In genomic region chr12:48286665-48287064, GRCh38 we compare ENCODE assay signal across 8 cellular contexts.
A peak's percentile ranks its signal among the peaks of the same experiment; 100 is the strongest.
DNase-seq lines count a peak whose midpoint lies in the region; ATAC-seq and TF ChIP-seq lines count a peak whose summit lies in the region.

No MANE protein-coding gene starts in this region.

- TF ChIP-seq POLR2A in adrenal gland (IDR thresholded peaks at IDR 0.05) (no peak), right lobe of liver (IDR thresholded peaks at IDR 0.05) (no peak)

- ATAC-seq in CD8-positive, alpha-beta T cell = peak; percentile 30
- peak in 3 of 4 donors; percentile 45 to 55 (median 47) for ATAC-seq in right lobe of liver

- intact Hi-C loops in CD8-positive, alpha-beta T cell (cut with DNase I, micrococcal nuclease) = loop anchor here in 1 of 2 experiments (2.0 kb wide), 1 partner anchor 168 kb away; no protein-coding TSS in a partner anchor
- intact Hi-C loops in adrenal gland (cut with DNase I) = loop anchor here in 1 of 2 donors (10.0 kb wide), 1 partner anchor 168 kb away; no protein-coding TSS in a partner anchor
- intact Hi-C loops in right lobe of liver (cut with DNase I) = no loop called here

- H3K9me3 Mint-ChIP-seq in CD8-positive, alpha-beta T cell = peaks cover 2% of the 10 kb centered on the region
- no peaks in the 10 kb centered on the region for H3K9me3 Mint-ChIP-seq in HFFc6
- H3K9me3 Mint-ChIP-seq in glutamatergic neuron (ENCODE audit: unreplicated experiment) = peaks cover 2% of the 10 kb centered on the region

- no peak for DNase-seq in CD8-positive, alpha-beta T cell
- DNase-seq in HFFc6 = no peak
- DNase-seq in adrenal gland = peak in 2 of 7 donors; percentile 19 to 39
- DNase-seq in right lobe of liver = no peak
- no peak for DNase-seq in glutamatergic neuron
- DNase-seq in foreskin melanocyte = no peak
- no peak for DNase-seq in ecto neural progenitor cell (ENCODE audit: low spot score)
- DNase-seq in glomerular visceral epithelial cell (ENCODE audit: extremely low spot score) = no peak

- no peaks in the 10 kb centered on the region for H3K27me3 ChIP-seq in CD8-positive, alpha-beta T cell (ENCODE audit: insufficient read depth, low read length)
- no peaks in the 10 kb centered on the region for H3K27me3 ChIP-seq in adrenal gland
- no peaks in the 10 kb centered on the region for H3K27me3 ChIP-seq in right lobe of liver

- H3K27ac Mint-ChIP-seq in CD8-positive, alpha-beta T cell = peak overlapping the region; percentile 81
- H3K27ac Mint-ChIP-seq in HFFc6 (no peak overlapping the region), glutamatergic neuron (ENCODE audit: unreplicated experiment) (no peak overlapping the region)

- H3K4me3 Mint-ChIP-seq in CD8-positive, alpha-beta T cell = no peak overlapping the region
- H3K4me3 Mint-ChIP-seq in HFFc6 (no peak overlapping the region), glutamatergic neuron (ENCODE audit: unreplicated experiment) (no peak overlapping the region)

- H3K36me3 Mint-ChIP-seq in CD8-positive, alpha-beta T cell = no peaks in the 10 kb centered on the region
- no peaks in the 10 kb centered on the region for H3K36me3 Mint-ChIP-seq in HFFc6 (ENCODE audit: low read depth)
- no peaks in the 10 kb centered on the region for H3K36me3 Mint-ChIP-seq in glutamatergic neuron (ENCODE audit: unreplicated experiment)

- CTCF ChIA-PET in CD8-positive, alpha-beta T cell (lab: Charles Lee) = interaction anchor here (0.8 to 1.0 kb wide), 2 partner anchors 168 to 330 kb away, joined by 3 to 4 read pairs; no protein-coding TSS in a partner anchor

- peaks cover 20% of the 10 kb centered on the region for H3K4me1 Mint-ChIP-seq in CD8-positive, alpha-beta T cell (ENCODE audit: low read depth)
- H3K4me1 Mint-ChIP-seq in HFFc6 (ENCODE audit: low read depth) (peaks cover 5% of the 10 kb centered on the region), glutamatergic neuron (ENCODE audit: low read depth, unreplicated experiment) (no peaks in the 10 kb centered on the region)

- H3K9me3 ChIP-seq in CD8-positive, alpha-beta T cell (ENCODE audit: low read length) = no peaks in the 10 kb centered on the region
- H3K9me3 ChIP-seq in adrenal gland (replicated peaks in 1 of 3) = no peaks in the 10 kb centered on the region
- H3K9me3 ChIP-seq in right lobe of liver = no peaks in the 10 kb centered on the region

- H3K4me3 ChIP-seq in CD8-positive, alpha-beta T cell (ENCODE audit: low read depth, low read length) = no peak overlapping the region
- no peak overlapping the region for H3K4me3 ChIP-seq in adrenal gland
- no peak overlapping the region for H3K4me3 ChIP-seq in right lobe of liver

- peaks cover 3% of the 10 kb centered on the region for H3K27me3 Mint-ChIP-seq in CD8-positive, alpha-beta T cell (ENCODE audit: low read depth)
- H3K27me3 Mint-ChIP-seq in HFFc6 (ENCODE audit: insufficient read depth) = peaks cover 17% of the 10 kb centered on the region; the same call in 1 of the 2 replicates
- H3K27me3 Mint-ChIP-seq in glutamatergic neuron (ENCODE audit: unreplicated experiment) = peaks cover 2% of the 10 kb centered on the region

- no peak for TF ChIP-seq CTCF in CD8-positive, alpha-beta T cell (IDR thresholded peaks at IDR 0.05)
- peak; percentile 58; the same call in 1 of the 2 replicates for TF ChIP-seq CTCF in HFFc6 (IDR thresholded peaks at IDR 0.05)
- TF ChIP-seq CTCF in adrenal gland (IDR thresholded peaks at IDR 0.05) = peak in 4 of 6 experiments; percentile 38 to 47 (median 42)
- TF ChIP-seq CTCF in right lobe of liver (IDR thresholded peaks at IDR 0.05) = peak in 3 of 4 donors; percentile 26 to 33 (median 28)
- no peak for TF ChIP-seq CTCF in glutamatergic neuron (IDR thresholded peaks at IDR 0.05; ENCODE audit: partially characterized antibody, unreplicated experiment)

- H3K36me3 ChIP-seq in CD8-positive, alpha-beta T cell (ENCODE audit: insufficient read depth, low read length) = no peaks in the 10 kb centered on the region
- H3K36me3 ChIP-seq in adrenal gland (replicated peaks in 1 of 2) = no peaks in the 10 kb centered on the region
- no peaks in the 10 kb centered on the region for H3K36me3 ChIP-seq in right lobe of liver

- peak overlapping the region; percentile 36 for H3K27ac ChIP-seq in CD8-positive, alpha-beta T cell (ENCODE audit: low read depth, low read length)
- H3K27ac ChIP-seq in adrenal gland (no peak overlapping the region), right lobe of liver (no peak overlapping the region)

- peaks cover 13% of the 10 kb centered on the region for H3K4me1 ChIP-seq in CD8-positive, alpha-beta T cell (ENCODE audit: insufficient read depth, low read length)
- H3K4me1 ChIP-seq in adrenal gland (replicated peaks in 1 of 2) (no peaks in the 10 kb centered on the region), right lobe of liver (no peaks in the 10 kb centered on the region)

- POLR2A ChIA-PET in CD8-positive, alpha-beta T cell (lab: Charles Lee) = interaction anchor here (1.1 kb wide), 1 partner anchor 89 kb away, joined by 4 read pairs; no protein-coding TSS in a partner anchor

- WGBS in adrenal gland, 4 donors = 27 to 50% (median 40%) methylated on average over 3 of the region's 3 CpGs
- WGBS in right lobe of liver (ENCODE audit: insufficient coverage, low coverage, low lambda C conversion rate, missing lambda C conversion rate) = 8% methylated on average over 3 of the region's 3 CpGs

Comparison
In these comparisons a context has a peak if more than half of its experiments do, and no peak if none do; other contexts are left out.
1. CTCF ChIP-seq: peak in HFFc6 (single experiment), adrenal gland (4 of 6) and right lobe of liver (3 of 4); none in CD8-positive, alpha-beta T cell (single experiment) and glutamatergic neuron (single experiment).